ENCODE assay signal across 13 cellular contexts in the genomic region with DNA sequence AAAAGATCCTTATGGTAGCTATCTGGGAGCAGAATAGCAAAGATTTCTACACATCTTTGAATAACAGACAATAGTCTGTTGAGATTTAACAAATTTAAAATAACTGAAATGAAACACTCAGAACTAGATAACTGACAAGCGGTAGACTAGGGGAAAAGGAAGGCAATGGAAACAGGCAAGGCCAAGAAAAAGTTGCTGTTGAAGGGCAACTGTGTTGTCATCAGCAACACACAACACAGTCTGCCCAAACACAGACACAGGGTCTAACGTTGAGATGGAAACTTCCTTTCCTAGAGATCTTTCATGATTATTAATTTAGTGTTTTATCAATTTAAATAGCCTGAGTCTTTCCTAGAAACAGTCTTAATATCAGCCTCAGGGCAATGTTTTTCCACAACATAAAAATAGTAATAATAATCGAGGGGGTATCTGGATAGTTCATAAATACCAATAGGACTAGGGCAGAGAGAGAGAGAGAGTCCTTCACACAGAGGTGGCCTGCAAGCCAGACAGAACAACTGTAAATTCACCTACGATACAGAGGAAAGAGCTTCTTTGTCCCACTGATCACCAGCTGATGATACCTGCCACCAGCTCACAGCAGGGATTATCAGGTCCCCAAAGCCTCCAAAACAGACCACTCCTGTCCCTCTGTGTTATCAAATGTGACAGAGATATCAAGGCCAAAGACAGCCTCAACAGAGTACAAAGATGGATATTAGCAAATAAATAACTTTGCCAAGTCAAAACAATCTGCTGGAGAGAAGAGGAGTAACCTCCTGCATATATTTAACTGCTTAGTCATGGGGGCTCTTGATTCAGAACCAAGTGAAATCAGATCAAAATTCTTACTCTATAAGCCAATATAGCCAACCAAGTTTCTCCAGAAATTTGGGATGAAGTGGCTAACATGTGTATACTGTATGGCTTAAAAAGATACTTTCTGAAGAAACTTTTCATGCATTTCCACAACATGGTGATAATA.
DNase-seq lines count a peak whose midpoint lies in the region; TF ChIP-seq lines count a peak whose summit lies in the region.
"Had no signal": no experiment of that assay in that cellular context is flagged by ENCODE, and none has a peak within 500 bp of the region (broad histone marks: within the 10 kb centered on the region; RNA-seq: fewer than 3 reads in every experiment).

No MANE protein-coding gene starts in this region.

- H3K4me2 ChIP-seq in trophoblast cell (ENCODE audit: low read length) = no peak overlapping the region

- H3K79me1 ChIP-seq in trophoblast cell (ENCODE audit: low read length) = no peaks in the 10 kb centered on the region

- H3K36me3 ChIP-seq in ectodermal cell (ENCODE audit: control insufficient read depth, insufficient read depth, low read length) (no peaks in the 10 kb centered on the region), testis (ENCODE audit: low read depth, missing control alignments) (no peaks in the 10 kb centered on the region), trophoblast cell (ENCODE audit: control insufficient read depth in 1 of 2, insufficient read depth in 2 of 2, low read length in 2 of 2) (no peaks in the 10 kb centered on the region)
- H3K36me3 ChIP-seq: esophagus muscularis mucosa, thyroid gland had no signal

- H2AK5ac ChIP-seq in trophoblast cell (ENCODE audit: low read length) = no peak overlapping the region

- intact Hi-C loops in testis (cut with DNase I; ENCODE audit: low total_unique reads) = loop anchor here (10.0 kb wide), 1 partner anchor 112 kb away; no protein-coding TSS in a partner anchor

- no peak overlapping the region for H3K14ac ChIP-seq in trophoblast cell (ENCODE audit: low read length)

- H4K8ac ChIP-seq in trophoblast cell (ENCODE audit: low read depth, low read length) = no peak overlapping the region

- H4K91ac ChIP-seq in trophoblast cell (ENCODE audit: low read depth, low read length) = no peak overlapping the region

- DNase-seq in EL = peak; percentile 40
- peak; percentile 89 for DNase-seq in NCI-H82 (lab: John Stamatoyannopoulos, UW)
- DNase-seq in nephron progenitor cell = no peak
- DNase-seq in NK-92 treated with Interleukin-12 subunit alpha and Interleukin-12 subunit beta, amount 100 ng/mL, for 24 hours (lab: John Stamatoyannopoulos, UW) = no peak
- DNase-seq in testis = no peak
- no peak for DNase-seq in DMS 273 (lab: John Stamatoyannopoulos, UW; ENCODE audit: unreplicated experiment)
- no peak for DNase-seq in trophoblast cell
- DNase-seq: KG1, midbrain, NCI-H526 treated with DMSO at 0.1 percent for 48 hours, thyroid gland had no signal

- no peaks in the 10 kb centered on the region for H3K9me3 Mint-ChIP-seq in nephron progenitor cell

- peak overlapping the region; percentile 73 for H3K27ac Mint-ChIP-seq in nephron progenitor cell

- no peaks in the 10 kb centered on the region for H3K27me3 Mint-ChIP-seq in nephron progenitor cell (ENCODE audit: low read depth, poor library complexity)

- no peaks in the 10 kb centered on the region for H3K27me3 ChIP-seq in ectodermal cell (ENCODE audit: control insufficient read depth, insufficient read depth, low read length, poor library complexity, severe bottlenecking)
- H3K27me3 ChIP-seq in testis = no peaks in the 10 kb centered on the region
- H3K27me3 ChIP-seq in trophoblast cell (ENCODE audit: insufficient read depth, low read length) = no peaks in the 10 kb centered on the region
- H3K27me3 ChIP-seq: esophagus muscularis mucosa, thyroid gland had no signal

- H4K12ac ChIP-seq in trophoblast cell (ENCODE audit: low read depth, low read length) = no peak overlapping the region

- 74 to 88% methylated on average over 2 to 3 of the region's 4 CpGs for WGBS in ectodermal cell, 2 experiments
- WGBS in testis, 2 donors = 57 to 59% methylated on average over 4 of the region's 4 CpGs
- WGBS in trophoblast cell (ENCODE audit: extremely low coverage, insufficient coverage, insufficient read length) = no CpG with 5 or more reads among the region's 4 CpGs

- no peak overlapping the region for H3K18ac ChIP-seq in trophoblast cell (ENCODE audit: low read length)

- TF ChIP-seq CTCF in nephron progenitor cell (IDR thresholded peaks at IDR 0.05) (no peak), testis (IDR thresholded peaks at IDR 0.05) (no peak)

- no peak overlapping the region for H3K4me3 ChIP-seq in ectodermal cell (ENCODE audit: insufficient read depth, low read depth, low read length)
- H3K4me3 ChIP-seq in testis = no peak overlapping the region
- no peak overlapping the region for H3K4me3 ChIP-seq in trophoblast cell (ENCODE audit: low read depth, low read length)
- H3K4me3 ChIP-seq: esophagus muscularis mucosa, thyroid gland had no signal

- H2AFZ ChIP-seq in trophoblast cell (ENCODE audit: insufficient read depth, low read length, poor library complexity) = no peak overlapping the region

- TF ChIP-seq POLR2A in testis (IDR thresholded peaks at IDR 0.05) = no peak

- H3K4me1 ChIP-seq in ectodermal cell (ENCODE audit: control insufficient read depth, insufficient read depth, low read length) (peaks cover 3% of the 10 kb centered on the region), testis (peaks cover 11% of the 10 kb centered on the region), trophoblast cell (ENCODE audit: control insufficient read depth in 1 of 2, insufficient read depth in 2 of 2, low read length in 2 of 2) (peaks cover 4 to 13% of the 10 kb centered on the region in 2 experiments)

- H3K9ac ChIP-seq in trophoblast cell (ENCODE audit: low read length) = no peak overlapping the region

- H2BK120ac ChIP-seq in trophoblast cell (ENCODE audit: insufficient read depth, low read length, poor library complexity) = no peak overlapping the region

- no peak overlapping the region for H3K4ac ChIP-seq in trophoblast cell (ENCODE audit: low read depth, low read length)

- peaks cover 19% of the 10 kb centered on the region for H3K36me3 Mint-ChIP-seq in nephron progenitor cell (ENCODE audit: low read depth)

- H2BK5ac ChIP-seq in trophoblast cell (ENCODE audit: low read depth, low read length, poor library complexity) = no peak overlapping the region

- H3K23ac ChIP-seq in trophoblast cell (ENCODE audit: low read length) = no peak overlapping the region

- no peaks in the 10 kb centered on the region for H3K79me2 ChIP-seq in trophoblast cell (ENCODE audit: control insufficient read depth, insufficient read depth, low read length, poor library complexity)

- no peak overlapping the region for H2BK12ac ChIP-seq in trophoblast cell (ENCODE audit: low read length)

- no peak overlapping the region for H3K4me3 Mint-ChIP-seq in nephron progenitor cell

- H3K27ac ChIP-seq in ectodermal cell (ENCODE audit: insufficient read depth, low read depth, low read length, poor library complexity, severe bottlenecking) = peak overlapping the region; percentile 27
- H3K27ac ChIP-seq in testis = no peak overlapping the region
- H3K27ac ChIP-seq in trophoblast cell (ENCODE audit: low read depth, low read length) = no peak overlapping the region
- H3K27ac ChIP-seq: thyroid gland had no signal

- H3K9me3 ChIP-seq in ectodermal cell (ENCODE audit: control insufficient read depth, low read length) (no peaks in the 10 kb centered on the region), testis (no peaks in the 10 kb centered on the region), trophoblast cell (ENCODE audit: insufficient read depth, low read depth, low read length) (no peaks in the 10 kb centered on the region)
- H3K9me3 ChIP-seq: esophagus muscularis mucosa, thyroid gland had no signal

- peaks cover 51% of the 10 kb centered on the region for H3K4me1 Mint-ChIP-seq in nephron progenitor cell

Comparison
In these comparisons a context has a peak if more than half of its experiments do, and no peak if none do; other contexts are left out.
1. DNase-seq: peak in EL (single experiment) and NCI-H82 (single experiment); none in nephron progenitor cell (single experiment), NK-92 treated with Interleukin-12 subunit alpha and Interleukin-12 subunit beta, amount 100 ng/mL, for 24 hours (single experiment), testis (single experiment), DMS 273 (single experiment) and trophoblast cell (0 of 2).